ENCODE assay signal across 8 cellular contexts in genomic region chr1:64686828-64687724, GRCh38. TPM values are rescaled to one million over a fixed set of nuclear protein-coding genes. Genes with fewer than 3 reads are reported as not detected.
DNase-seq lines count a peak whose midpoint lies in the region; ATAC-seq, FAIRE-seq and TF ChIP-seq lines count a peak whose summit lies in the region.

No MANE protein-coding gene starts in this region.

- TF ChIP-seq CTCF in Calu3 (IDR thresholded peaks at IDR 0.05; ENCODE audit: unreplicated experiment) (peak; percentile 76), bronchial epithelial cell (IDR thresholded peaks at IDR 0.05; ENCODE audit: insufficient read depth, low read length, severe bottlenecking) (peak; percentile 67)

- DNase-seq in Calu3 (peak; percentile 54), HS-5 (ENCODE audit: low read depth) (peak; percentile 22), RPMI7951 (ENCODE audit: low read depth) (peak; percentile 39), bronchial epithelial cell (ENCODE audit: low read depth) (peak; percentile 85), iris pigment epithelial cell (ENCODE audit: low read depth) (peak; percentile 74), stromal cell of bone marrow (ENCODE audit: low read depth) (peak; percentile 26), islet precursor cell (no peak)

- ATAC-seq in GM19035 (IDR thresholded peaks at IDR 0.05; ENCODE audit: unreplicated experiment), result peak; percentile 72

- H3K36me3 ChIP-seq in bronchial epithelial cell (ENCODE audit: control insufficient read depth, insufficient read depth, low read length), result no peaks in the 10 kb centered on the region

- no peaks in the 10 kb centered on the region for H3K27me3 Mint-ChIP-seq in Calu3 (ENCODE audit: unreplicated experiment)

- no peak overlapping the region for H3K4me3 ChIP-seq in bronchial epithelial cell (ENCODE audit: low read depth, low read length)

- FAIRE-seq in bronchial epithelial cell (lab: Jason Lieb, UNC), result no peak

- no peaks in the 10 kb centered on the region for H3K9me3 Mint-ChIP-seq in Calu3 (ENCODE audit: low read depth, unreplicated experiment)

- H3K4me1 Mint-ChIP-seq in Calu3 (ENCODE audit: low read depth, unreplicated experiment), result peaks cover 40% of the 10 kb centered on the region

- H3K27ac Mint-ChIP-seq in Calu3 (ENCODE audit: unreplicated experiment), result peak overlapping the region; percentile 88

- intact Hi-C loops in Calu3 (cut with micrococcal nuclease; ENCODE audit: unreplicated experiment), result loop anchor here (1.0 to 2.0 kb wide), 3 partner anchors 58 to 137 kb away; partner anchors contain the start of gene RAVER2

- H3K36me3 Mint-ChIP-seq in Calu3 (ENCODE audit: insufficient read depth, unreplicated experiment), result no peaks in the 10 kb centered on the region

- H3K4me3 Mint-ChIP-seq in Calu3 (ENCODE audit: low read depth, unreplicated experiment), result peak overlapping the region; percentile 44

- BruUV-seq in Calu3 (replicated peaks; lab: Mats Ljungman, UMichigan), result no TSS peak

- H3K27me3 ChIP-seq in bronchial epithelial cell (ENCODE audit: control insufficient read depth, insufficient read depth, low read length), result no peaks in the 10 kb centered on the region

- CTCF ChIA-PET in Calu3 (lab: Charles Lee), result no interaction called here

RNA-seq across cellular contexts. Expression of gene RAVER2, which starts 57.8 kb away (rescaled TPM):
- total RNA-seq in Calu3 (2022), result 10.3 and 12.8 TPM in 2 replicates
- total RNA-seq in RPMI7951 (2014; rRNA removed; shearing (Covaris generic)), result 2.4 and 2.5 TPM in 2 replicates
- total RNA-seq in bronchial epithelial cell, result 5.3 and 6.4 TPM in 2 replicates
